Comparison of ENCODE assay signal across 14 cellular contexts in the genomic region with DNA sequence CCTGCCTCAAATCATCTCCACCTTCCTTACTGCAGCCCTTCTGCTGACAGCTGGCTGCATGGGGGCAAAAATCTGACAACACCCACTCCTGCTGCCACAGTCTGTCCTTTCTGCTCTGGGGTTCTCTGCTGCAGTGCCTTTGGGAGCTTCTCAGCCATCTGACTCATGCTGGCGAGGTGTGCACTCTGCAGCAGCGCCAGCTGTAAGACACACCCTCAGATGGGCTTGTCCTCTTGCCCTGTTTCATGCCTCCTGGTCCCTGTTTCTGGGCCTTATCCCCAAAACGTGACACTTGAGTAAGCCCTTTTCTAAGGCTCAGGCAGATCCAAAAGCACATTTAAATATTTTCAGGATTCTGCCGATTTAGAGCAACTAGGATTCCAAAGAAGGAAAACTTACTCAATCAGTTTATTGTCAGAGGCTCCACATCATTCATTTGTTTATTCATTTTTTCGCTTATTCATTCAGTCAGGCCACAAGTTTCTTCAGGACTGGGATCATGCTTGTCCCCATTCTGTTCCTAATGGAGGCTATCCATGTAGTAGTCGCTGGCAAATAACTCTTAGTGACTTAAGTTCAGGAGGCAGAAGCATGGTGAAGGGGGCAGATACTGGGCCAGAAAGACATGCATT.
DNase-seq lines count a peak whose midpoint lies in the region; ATAC-seq, FAIRE-seq and TF ChIP-seq lines count a peak whose summit lies in the region.
"Had no signal": no experiment of that assay in that cellular context is flagged by ENCODE, and none has a peak within 500 bp of the region (broad histone marks: within the 10 kb centered on the region; RNA-seq: fewer than 3 reads in every experiment).

No MANE protein-coding gene starts in this region.

- H3K4me1 ChIP-seq in PC-3 (ENCODE audit: insufficient read depth, low read length) = peaks cover 12% of the 10 kb centered on the region
- peaks cover 2% of the 10 kb centered on the region for H3K4me1 ChIP-seq in fibroblast of lung (ENCODE audit: control insufficient read depth, extremely low read depth, insufficient read depth, low read length)
- no peaks in the 10 kb centered on the region for H3K4me1 ChIP-seq in small intestine (ENCODE audit: control insufficient read depth in 2 of 2, insufficient read depth in 1 of 2, low read depth in 1 of 2, low read length in 1 of 2)

- WGBS in small intestine, 3 donors = 36 to 55% (median 53%) methylated on average over 6 of the region's 6 CpGs

- H3K36me3 ChIP-seq in PC-3 (ENCODE audit: low read depth, low read length) (no peaks in the 10 kb centered on the region), fibroblast of lung (ENCODE audit: control insufficient read depth, insufficient read depth, low read length) (no peaks in the 10 kb centered on the region), small intestine (ENCODE audit: control insufficient read depth in 2 of 2, insufficient read depth in 2 of 2, low read length in 2 of 2) (no peaks in the 10 kb centered on the region)
- H3K36me3 ChIP-seq: spleen had no signal

- H3K27me3 ChIP-seq in PC-3 (ENCODE audit: low read length) = peaks cover 3% of the 10 kb centered on the region; the same call in 1 of the 2 replicates
- H3K27me3 ChIP-seq in fibroblast of lung (ENCODE audit: control insufficient read depth, insufficient read depth, low read length) = peaks cover 6% of the 10 kb centered on the region
- peaks cover 0 to 3% of the 10 kb centered on the region in 2 donors for H3K27me3 ChIP-seq in small intestine (ENCODE audit: control insufficient read depth in 2 of 2, insufficient read depth in 2 of 2, low read length in 2 of 2)

- peak; percentile 61 for DNase-seq in ELR (ENCODE audit: low read depth)
- peak; percentile 65 for DNase-seq in PC-3
- peak; percentile 52 to 56 for DNase-seq in fibroblast of lung (ENCODE audit: low read depth in 2 of 2)
- peak; percentile 17 for DNase-seq in small intestine
- DNase-seq in GM10266 (ENCODE audit: extremely low spot score) = no peak
- no peak for DNase-seq in nucleus accumbens (lab: John Stamatoyannopoulos, UW)
- DNase-seq: amniotic stem cell; CD4-positive, alpha-beta memory T cell; GOT3; KG1; spleen had no signal

- peak overlapping the region; percentile 41 for H3K4me2 ChIP-seq in PC-3 (ENCODE audit: low read length)
- peak overlapping the region; percentile 25 for H3K4me2 ChIP-seq in fibroblast of lung (ENCODE audit: extremely low read depth, insufficient read depth, low read length)

- H3K9ac ChIP-seq in PC-3 (ENCODE audit: low read length) (no peak overlapping the region), fibroblast of lung (ENCODE audit: insufficient read depth, low read length) (no peak overlapping the region)

- no peak for TF ChIP-seq CTCF in PC-3 (conservative IDR thresholded peaks at IDR 0.05; ENCODE audit: low read depth, low read length)
- TF ChIP-seq CTCF in fibroblast of lung (conservative IDR thresholded peaks at IDR 0.05 in 1 of 2, IDR thresholded peaks at IDR 0.05 in 1 of 2; ENCODE audit: low read depth in 1 of 2, low read length in 2 of 2) = no peak
- no peak for TF ChIP-seq CTCF in GM10266 (IDR thresholded peaks at IDR 0.05; ENCODE audit: control insufficient read depth, insufficient read depth, low read depth, missing control alignments)

- H2AFZ ChIP-seq in PC-3 (ENCODE audit: low read length) (peak overlapping the region; percentile 36; the same call in 1 of the 2 replicates), fibroblast of lung (ENCODE audit: low read length) (no peak overlapping the region)

- H3K79me2 ChIP-seq in PC-3 (ENCODE audit: low read length) = no peaks in the 10 kb centered on the region
- H3K79me2 ChIP-seq in fibroblast of lung (ENCODE audit: control insufficient read depth, insufficient read depth, low read length) = no peaks in the 10 kb centered on the region

- no peak overlapping the region for H3K4me3 ChIP-seq in PC-3 (ENCODE audit: low read length)
- H3K4me3 ChIP-seq in fibroblast of lung (replicated peaks in 1 of 4; ENCODE audit: control extremely low read depth in 1 of 4, insufficient read depth in 1 of 4, low read depth in 3 of 4, low read length in 4 of 4) = no peak overlapping the region
- no peak overlapping the region for H3K4me3 ChIP-seq in small intestine (ENCODE audit: low read depth in 1 of 2, low read length in 2 of 2)
- H3K4me3 ChIP-seq: spleen had no signal

- CTCF ChIA-PET in PC-3 (lab: Charles Lee) = no interaction called here

- no peaks in the 10 kb centered on the region for H3K9me3 ChIP-seq in PC-3 (ENCODE audit: low read length)
- no peaks in the 10 kb centered on the region for H3K9me3 ChIP-seq in fibroblast of lung (ENCODE audit: control insufficient read depth, insufficient read depth, low read depth, low read length)
- no peaks in the 10 kb centered on the region for H3K9me3 ChIP-seq in small intestine (ENCODE audit: control insufficient read depth, low read depth)
- H3K9me3 ChIP-seq: spleen had no signal

- intact Hi-C loops in PC-3 (cut with micrococcal nuclease) = loop anchor here (5.0 kb wide), 1 partner anchor 94 kb away; no protein-coding TSS in a partner anchor

- ATAC-seq in PC-3 = peak; percentile 97
- ATAC-seq in HG02852 (IDR thresholded peaks at IDR 0.05; ENCODE audit: unreplicated experiment) = no peak
- no peak for ATAC-seq in HG03045 (IDR thresholded peaks at IDR 0.05; ENCODE audit: unreplicated experiment)

- FAIRE-seq in small intestine (lab: Jason Lieb, UNC) = no peak
- FAIRE-seq: RCC 7860 had no signal

- H3K27ac ChIP-seq in PC-3 (ENCODE audit: low read length) (peak overlapping the region; percentile 3), fibroblast of lung (ENCODE audit: insufficient read depth, low read length) (no peak overlapping the region), small intestine (ENCODE audit: low read depth in 1 of 2, low read length in 1 of 2) (no peak overlapping the region)
- H3K27ac ChIP-seq: spleen had no signal

- H3F3A ChIP-seq in PC-3 (ENCODE audit: low read length, unreplicated experiment) = no peaks in the 10 kb centered on the region

- no TSS peak for BruUV-seq in PC-3 (replicated peaks; lab: Mats Ljungman, UMichigan)

- POLR2A ChIA-PET in PC-3 (lab: Charles Lee; ENCODE audit: unreplicated experiment) = no interaction called here

- H4K20me1 ChIP-seq in PC-3 (ENCODE audit: low read length) (no peaks in the 10 kb centered on the region), fibroblast of lung (ENCODE audit: control insufficient read depth, extremely low read depth, insufficient read depth, low read length) (no peaks in the 10 kb centered on the region)

- H3K9me2 ChIP-seq in PC-3 (replicated peaks; ENCODE audit: low read length) = no peaks in the 10 kb centered on the region

Comparison
In these comparisons a context has a peak if more than half of its experiments do, and no peak if none do; other contexts are left out.
1. DNase-seq: peak in ELR (single experiment), PC-3 (single experiment), fibroblast of lung (2 of 2) and small intestine (single experiment); none in GM10266 (single experiment) and nucleus accumbens (0 of 56).